10 cellular contexts compared by ENCODE assay signal in genomic region chr2:85277416-85278158, GRCh38. TPM values are rescaled to one million over a fixed set of nuclear protein-coding genes. Genes with fewer than 3 reads are reported as not detected.
DNase-seq lines count a peak whose midpoint lies in the region; ATAC-seq and TF ChIP-seq lines count a peak whose summit lies in the region.
"Had no signal": no experiment of that assay in that cellular context is flagged by ENCODE, and none has a peak within 500 bp of the region (broad histone marks: within the 10 kb centered on the region; RNA-seq: fewer than 3 reads in every experiment).

No MANE protein-coding gene starts in this region.

- peaks cover 5% of the 10 kb centered on the region for H3K4me1 ChIP-seq in mucosa of descending colon (ENCODE audit: low read depth)

- no peaks in the 10 kb centered on the region for H3K9me3 ChIP-seq in mucosa of descending colon

- DNase-seq in RWPE1 (ENCODE audit: low spot score) (no peak), epithelial cell of prostate (ENCODE audit: low read depth, low spot score) (no peak), mucosa of descending colon (peak in 1 of 3 donors; percentile 34), ureter (ENCODE audit: low spot score) (peak; percentile 59), G401 (ENCODE audit: low spot score) (no peak)
- no peak for DNase-seq in activated naive CD4-positive, alpha-beta T cell treated with anti-CD3 and anti-CD28 coated beads, Interleukin-2, amount 10 ng/mL, durations not matched to agents 7 days and 5 days
- DNase-seq in activated naive CD8-positive, alpha-beta T cell treated with anti-CD3 and anti-CD28 coated beads, Interleukin-2, amount 50 U/mL, for 24 hours, result no peak
- DNase-seq: activated T-cell treated with anti-CD3 and anti-CD28 coated beads, Interleukin-2, amount 50 U/mL, for 4 hours; NCI-H2029 treated with DMSO at 0.1 percent for 48 hours; occipital lobe had no signal

- no peak overlapping the region for H3K4me3 ChIP-seq in mucosa of descending colon

- in situ Hi-C loops in G401 (cut with HindIII; ENCODE audit: low sequenced_read_pairs), result no loop called here

- POLR2A ChIA-PET in RWPE1 (lab: Yijun Ruan, JAX; ENCODE audit: low non-redundant PET), result interaction anchor here (1.0 kb wide), 1 partner anchor 11 kb away, joined by 4 read pairs; no protein-coding TSS in a partner anchor

- peaks cover 24% of the 10 kb centered on the region for H3K27me3 Mint-ChIP-seq in activated naive CD4-positive, alpha-beta T cell treated with anti-CD3 and anti-CD28 coated beads, Interleukin-2, amount 10 ng/mL, durations not matched to agents 7 days and 5 days
- H3K27me3 Mint-ChIP-seq in activated naive CD8-positive, alpha-beta T cell treated with anti-CD3 and anti-CD28 coated beads, Interleukin-2, amount 50 U/mL, for 24 hours, result no peaks in the 10 kb centered on the region

- peak overlapping the region; percentile 96 for H3K27ac ChIP-seq in RWPE1
- peak overlapping the region; percentile 78 for H3K27ac ChIP-seq in epithelial cell of prostate

- H3K4me1 Mint-ChIP-seq in activated naive CD4-positive, alpha-beta T cell treated with anti-CD3 and anti-CD28 coated beads, Interleukin-2, amount 10 ng/mL, durations not matched to agents 7 days and 5 days, result no peaks in the 10 kb centered on the region
- H3K4me1 Mint-ChIP-seq in activated naive CD8-positive, alpha-beta T cell treated with anti-CD3 and anti-CD28 coated beads, Interleukin-2, amount 50 U/mL, for 24 hours, result no peaks in the 10 kb centered on the region

- no peaks in the 10 kb centered on the region for H3K9me3 Mint-ChIP-seq in activated naive CD4-positive, alpha-beta T cell treated with anti-CD3 and anti-CD28 coated beads, Interleukin-2, amount 10 ng/mL, durations not matched to agents 7 days and 5 days
- H3K9me3 Mint-ChIP-seq in activated naive CD8-positive, alpha-beta T cell treated with anti-CD3 and anti-CD28 coated beads, Interleukin-2, amount 50 U/mL, for 24 hours, result no peaks in the 10 kb centered on the region
- H3K9me3 Mint-ChIP-seq: activated T-cell treated with anti-CD3 and anti-CD28 coated beads, Interleukin-2, amount 50 U/mL, for 4 hours had no signal

- no peak overlapping the region for H3K27ac Mint-ChIP-seq in activated naive CD4-positive, alpha-beta T cell treated with anti-CD3 and anti-CD28 coated beads, Interleukin-2, amount 10 ng/mL, durations not matched to agents 7 days and 5 days
- no peak overlapping the region for H3K27ac Mint-ChIP-seq in activated naive CD8-positive, alpha-beta T cell treated with anti-CD3 and anti-CD28 coated beads, Interleukin-2, amount 50 U/mL, for 24 hours

- peak; percentile 48 for ATAC-seq in mucosa of descending colon
- no peak for ATAC-seq in activated naive CD8-positive, alpha-beta T cell treated with anti-CD3 and anti-CD28 coated beads, Interleukin-2, amount 50 U/mL, for 24 hours
- ATAC-seq: activated T-cell treated with anti-CD3 and anti-CD28 coated beads, Interleukin-2, amount 50 U/mL, for 4 hours had no signal

- intact Hi-C loops in mucosa of descending colon (cut with DNase I, micrococcal nuclease), result no loop called here

- CTCF ChIA-PET in RWPE1 (lab: Yijun Ruan, JAX), result interaction anchor here (0.5 to 1.0 kb wide), 2 partner anchors 23 to 211 kb away, joined by 4 read pairs; no protein-coding TSS in a partner anchor
- CTCF ChIA-PET in activated naive CD4-positive, alpha-beta T cell treated with anti-CD3 and anti-CD28 coated beads, Interleukin-2, amount 10 ng/mL, durations not matched to agents 7 days and 5 days (lab: Charles Lee), result no interaction called here

- H3K36me3 ChIP-seq in mucosa of descending colon (ENCODE audit: low read depth), result no peaks in the 10 kb centered on the region

- TF ChIP-seq CTCF in RWPE1 (conservative IDR thresholded peaks at IDR 0.05; ENCODE audit: low read depth) (no peak), mucosa of descending colon (IDR thresholded peaks at IDR 0.05) (no peak)

- H3K4me3 Mint-ChIP-seq in activated naive CD4-positive, alpha-beta T cell treated with anti-CD3 and anti-CD28 coated beads, Interleukin-2, amount 10 ng/mL, durations not matched to agents 7 days and 5 days, result no peak overlapping the region
- H3K4me3 Mint-ChIP-seq in activated naive CD8-positive, alpha-beta T cell treated with anti-CD3 and anti-CD28 coated beads, Interleukin-2, amount 50 U/mL, for 24 hours, result no peak overlapping the region
- H3K4me3 Mint-ChIP-seq: activated T-cell treated with anti-CD3 and anti-CD28 coated beads, Interleukin-2, amount 50 U/mL, for 4 hours had no signal

- no peaks in the 10 kb centered on the region for H3K36me3 Mint-ChIP-seq in activated naive CD4-positive, alpha-beta T cell treated with anti-CD3 and anti-CD28 coated beads, Interleukin-2, amount 10 ng/mL, durations not matched to agents 7 days and 5 days
- H3K36me3 Mint-ChIP-seq in activated naive CD8-positive, alpha-beta T cell treated with anti-CD3 and anti-CD28 coated beads, Interleukin-2, amount 50 U/mL, for 24 hours (ENCODE audit: low read depth), result no peaks in the 10 kb centered on the region

RNA-seq across cellular contexts. Expression of gene TGOLN2, which starts 50.2 kb away (rescaled TPM):
- 100 to 1,000 TPM; 148 to 227 (median 163) TPM for total RNA-seq in mucosa of descending colon
- 135 TPM for total RNA-seq in ureter
- total RNA-seq in G401 (2014; rRNA removed; shearing (Covaris generic)), result 14.1 and 16.9 TPM in 2 replicates
